Comparison of ENCODE assay signal across 1 cellular context in genomic region chr1:204338359-204338758, GRCh38.
TF ChIP-seq lines count a peak whose summit lies in the region.

No MANE protein-coding gene starts in this region.

TF ChIP-seq in IMR-90, 13 proteins besides CTCF, POLR2A, EP300 and RAD21 (continued from another document):
- no peak for TF ChIP-seq ELK1 (IDR thresholded peaks at IDR 0.05; ENCODE audit: borderline replicate concordance, low read depth, low read length)
- no peak for TF ChIP-seq RFX5 (IDR thresholded peaks at IDR 0.05; ENCODE audit: low read depth, low read length)
